In genomic region chr2:178761759-178762371, GRCh38 we compare ENCODE assay signal across 8 cellular contexts. TPM values are rescaled to one million over a fixed set of nuclear protein-coding genes. Genes with fewer than 3 reads are reported as not detected.
DNase-seq lines count a peak whose midpoint lies in the region; ATAC-seq and TF ChIP-seq lines count a peak whose summit lies in the region.

No MANE protein-coding gene starts in this region.

- no peak overlapping the region for H3K27ac Mint-ChIP-seq in activated naive CD4-positive, alpha-beta T cell treated with anti-CD3 and anti-CD28 coated beads, Interleukin-2, amount 50 U/mL, for 72 hours

- 0 to 8% (median 5%) methylated on average over 2 of the region's 2 CpGs for WGBS in stomach, 5 donors

- H3K27ac ChIP-seq in stomach: no peak overlapping the region

- ATAC-seq in HG02970 (IDR thresholded peaks at IDR 0.05; ENCODE audit: low FRiP score, unreplicated experiment): peak; percentile 51
- peak; percentile 45 to 68 for ATAC-seq in activated naive CD4-positive, alpha-beta T cell treated with anti-CD3 and anti-CD28 coated beads, Interleukin-2, amount 50 U/mL, for 72 hours
- ATAC-seq in HG02884 (IDR thresholded peaks at IDR 0.05; ENCODE audit: unreplicated experiment): no peak

- TF ChIP-seq CTCF in BE2C (IDR thresholded peaks at IDR 0.05; ENCODE audit: low read depth, low read length) (peak; percentile 59), GM12875 (IDR thresholded peaks at IDR 0.05; ENCODE audit: borderline replicate concordance, insufficient read depth, low read depth, low read length) (peak; percentile 63; the same call in 1 of the 2 replicates), stomach (IDR thresholded peaks at IDR 0.05) (peak in 5 of 7 experiments; percentile 19 to 57 (median 49))

- DNase-seq in BE2C: peak; percentile 7
- DNase-seq in NCI-H2171 (lab: John Stamatoyannopoulos, UW): peak; percentile 53
- peak in 1 of 2 donors; percentile 33 for DNase-seq in activated naive CD4-positive, alpha-beta T cell treated with anti-CD3 and anti-CD28 coated beads, Interleukin-2, amount 50 U/mL, for 72 hours (ENCODE audit: low spot score in 2 of 2)
- DNase-seq in iris pigment epithelial cell (ENCODE audit: low read depth): peak; percentile 39
- no peak for DNase-seq in stomach

- no peaks in the 10 kb centered on the region for H3K9me3 Mint-ChIP-seq in activated naive CD4-positive, alpha-beta T cell treated with anti-CD3 and anti-CD28 coated beads, Interleukin-2, amount 50 U/mL, for 72 hours

- no peak for TF ChIP-seq POLR2A in stomach (IDR thresholded peaks at IDR 0.05)

- H3K27me3 ChIP-seq in BE2C (no peaks in the 10 kb centered on the region), stomach (no peaks in the 10 kb centered on the region)

- TF ChIP-seq EP300 in stomach (IDR thresholded peaks at IDR 0.05): no peak

- H3K36me3 ChIP-seq in BE2C: no peaks in the 10 kb centered on the region
- H3K36me3 ChIP-seq in stomach: no peaks in the 10 kb centered on the region

- intact Hi-C loops in stomach (cut with DNase I; ENCODE audit: low total_unique reads): no loop called here

- H3K36me3 Mint-ChIP-seq in activated naive CD4-positive, alpha-beta T cell treated with anti-CD3 and anti-CD28 coated beads, Interleukin-2, amount 50 U/mL, for 72 hours: no peaks in the 10 kb centered on the region

- H3K4me1 ChIP-seq in BE2C (no peaks in the 10 kb centered on the region), stomach (no peaks in the 10 kb centered on the region)

- no peak overlapping the region for H3K4me3 ChIP-seq in BE2C (ENCODE audit: low read depth, low read length)
- no peak overlapping the region for H3K4me3 ChIP-seq in GM12875 (ENCODE audit: low read depth, low read length)
- H3K4me3 ChIP-seq in stomach: no peak overlapping the region

- H3K9me3 ChIP-seq in BE2C (no peaks in the 10 kb centered on the region), stomach (no peaks in the 10 kb centered on the region)

RNA-seq across cellular contexts. Expression of gene TTN, which starts 45.4 kb away (rescaled TPM):
- polyA plus RNA-seq in BE2C (2012; ENCODE audit: insufficient read depth, insufficient read length, low read depth): 0.08 TPM
- total RNA-seq in activated naive CD4-positive, alpha-beta T cell treated with anti-CD3 and anti-CD28 coated beads, Interleukin-2, amount 50 U/mL, for 72 hours: 1 to 10 TPM; 4.3 to 9.2 TPM
- 10 to 100 TPM in 1 of 5 donors, 1 to 10 TPM in 4; 1.8 to 12.8 (median 3.9) TPM for total RNA-seq in stomach
- under 1 TPM; 0.03 to 0.37 (median 0.31) TPM for polyA plus RNA-seq in stomach
